ENCODE assay signal across 13 cellular contexts in the genomic region with DNA sequence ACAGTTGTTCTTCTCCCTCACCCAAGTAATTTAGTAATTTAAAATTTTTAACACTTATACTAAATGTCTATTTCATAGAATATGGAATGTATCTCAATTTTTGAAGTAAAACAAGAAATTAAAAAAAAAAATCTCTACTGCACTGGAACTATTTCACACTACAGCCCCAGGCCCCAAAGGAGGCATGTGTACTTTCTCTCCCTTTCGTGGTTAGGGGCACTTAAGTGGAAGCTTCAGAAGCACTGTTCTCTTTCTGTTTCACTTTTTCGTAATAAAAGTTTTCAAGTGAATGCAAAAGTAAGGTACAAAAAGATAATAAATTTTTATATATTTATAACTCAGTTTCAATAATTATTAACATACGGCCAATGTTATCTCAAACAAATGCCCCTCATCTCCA.
"Had no signal": no experiment of that assay in that cellular context is flagged by ENCODE, and none has a peak within 500 bp of the region (broad histone marks: within the 10 kb centered on the region; RNA-seq: fewer than 3 reads in every experiment).

No MANE protein-coding gene starts in this region.

- H3K9me3 Mint-ChIP-seq: effector memory CD8-positive, alpha-beta T cell; natural killer cell; stimulated activated naive B cell treated with anti-CD40 and anti-IgM and Interleukin-4, amounts not matched to agents 10 μg/mL and 1 μg/mL and 100 μg/mL, for 72 hours had no signal

- DNase-seq: activated CD4-positive, alpha-beta T cell treated with anti-CD3 and anti-CD28 coated beads for 1 hour; activated naive CD4-positive, alpha-beta T cell treated with Interleukin-2 at 50 U/mL for 16 hours; dermis blood vessel endothelial cell; effector memory CD8-positive, alpha-beta T cell; foreskin melanocyte; head of caudate nucleus; mesendoderm; natural killer cell; posterior cingulate gyrus; stimulated activated naive B cell treated with anti-CD40 and anti-IgM and Interleukin-4, amounts not matched to agents 10 μg/mL and 1 μg/mL and 100 μg/mL, for 72 hours; tibial artery had no signal

- H3K4me1 Mint-ChIP-seq: natural killer cell had no signal

- H3K27me3 Mint-ChIP-seq: stimulated activated naive B cell treated with anti-CD40 and anti-IgM and Interleukin-4, amounts not matched to agents 10 μg/mL and 1 μg/mL and 100 μg/mL, for 72 hours had no signal

- H3K36me3 Mint-ChIP-seq: natural killer cell; stimulated activated naive B cell treated with anti-CD40 and anti-IgM and Interleukin-4, amounts not matched to agents 10 μg/mL and 1 μg/mL and 100 μg/mL, for 72 hours had no signal

- H3K4me3 Mint-ChIP-seq: effector memory CD8-positive, alpha-beta T cell; natural killer cell; stimulated activated naive B cell treated with anti-CD40 and anti-IgM and Interleukin-4, amounts not matched to agents 10 μg/mL and 1 μg/mL and 100 μg/mL, for 72 hours had no signal

- H3K27ac Mint-ChIP-seq: effector memory CD8-positive, alpha-beta T cell; natural killer cell; stimulated activated naive B cell treated with anti-CD40 and anti-IgM and Interleukin-4, amounts not matched to agents 10 μg/mL and 1 μg/mL and 100 μg/mL, for 72 hours had no signal

- ATAC-seq: effector memory CD8-positive, alpha-beta T cell; natural killer cell; stimulated activated naive B cell treated with anti-CD40 and anti-IgM and Interleukin-4, amounts not matched to agents 10 μg/mL and 1 μg/mL and 100 μg/mL, for 72 hours had no signal

- FAIRE-seq: astrocyte, urothelium cell line had no signal
